Comparison of ENCODE assay signal across 1 cellular context in the genomic region with DNA sequence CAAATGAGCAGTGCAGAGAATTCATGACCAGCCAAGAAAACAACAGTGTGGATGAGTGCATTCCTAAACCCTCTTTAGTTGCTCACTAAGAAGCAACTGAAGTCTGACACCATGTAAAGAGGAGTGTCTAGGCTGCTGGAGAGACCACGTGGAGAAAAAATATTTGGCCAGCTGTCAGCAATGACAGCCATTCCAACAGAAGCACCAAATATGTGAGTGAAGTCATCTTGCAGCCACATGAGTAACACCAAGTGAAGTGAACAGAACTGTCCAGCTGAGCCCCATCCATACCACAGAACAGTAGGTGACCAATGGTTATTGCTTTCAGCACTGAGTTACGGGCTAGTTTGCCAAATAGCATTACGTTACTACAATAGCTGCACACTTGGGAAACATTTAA.
TF ChIP-seq lines count a peak whose summit lies in the region.

No MANE protein-coding gene starts in this region.

TF ChIP-seq in IMR-90, 13 proteins besides CTCF, POLR2A, EP300 and RAD21 (continued from another document):
- peak; percentile 33; the same call in 1 of the 2 replicates for TF ChIP-seq CEBPB (IDR thresholded peaks at IDR 0.05; ENCODE audit: low read depth, low read length)
- TF ChIP-seq SMC3 (IDR thresholded peaks at IDR 0.05; ENCODE audit: low read depth, low read length) = no peak
- no peak for TF ChIP-seq RFX5 (IDR thresholded peaks at IDR 0.05; ENCODE audit: low read depth, low read length)
- no peak; the same call in 1 of the 2 replicates for TF ChIP-seq MAFK (IDR thresholded peaks at IDR 0.05; ENCODE audit: low read depth, low read length)
- no peak for TF ChIP-seq FOS (IDR thresholded peaks at IDR 0.05; ENCODE audit: low read depth, low read length)
- TF ChIP-seq MXI1 (IDR thresholded peaks at IDR 0.05; ENCODE audit: borderline replicate concordance, low read depth, low read length) = peak; percentile 95
- no peak for TF ChIP-seq CHD1 (IDR thresholded peaks at IDR 0.05; ENCODE audit: low read depth, low read length)
